ENCODE assay signal across 18 cellular contexts in the genomic region with DNA sequence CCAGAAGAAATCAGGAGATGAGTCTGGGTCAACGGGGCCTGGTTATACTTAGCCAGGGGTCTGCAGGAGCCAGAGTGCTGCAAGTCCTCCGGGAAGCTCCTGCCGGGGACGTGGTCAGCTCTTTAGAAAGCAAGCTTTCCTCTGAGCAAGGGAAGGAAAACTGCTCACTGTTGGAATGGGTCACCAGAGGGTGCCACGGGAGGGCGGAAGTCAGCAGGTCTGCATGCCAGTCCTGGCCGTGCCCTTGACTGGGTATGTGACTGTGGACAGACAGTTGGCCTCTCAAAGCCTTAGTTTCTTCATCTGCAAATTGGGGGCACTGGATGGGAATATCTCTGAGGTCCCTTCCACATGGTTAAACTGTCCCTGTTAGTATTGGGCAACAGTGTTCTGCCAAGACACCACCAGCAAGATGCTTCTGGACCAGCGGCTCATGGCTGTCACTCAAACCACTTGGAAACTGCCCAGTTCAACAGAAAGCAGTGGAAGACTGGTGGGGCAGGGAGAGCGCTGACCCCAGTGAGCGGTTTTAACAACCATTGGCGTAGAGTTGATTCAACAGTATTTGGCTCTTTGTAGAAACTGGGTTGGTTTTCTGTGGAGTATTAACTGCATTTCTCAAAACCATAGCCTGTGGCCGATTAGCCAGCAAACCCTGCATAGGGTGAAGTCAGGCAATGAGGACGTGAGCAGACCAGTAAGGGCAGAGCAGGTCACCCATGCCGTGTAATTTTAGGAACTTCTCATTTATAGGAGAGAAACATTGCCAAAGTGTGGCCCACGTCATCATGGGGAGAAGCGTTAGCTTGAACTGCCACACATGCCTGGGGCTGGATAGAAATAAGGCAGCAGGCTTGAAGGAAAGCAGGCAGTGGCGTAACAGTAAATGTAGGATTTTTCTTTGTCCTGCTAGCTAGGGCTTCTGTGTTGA.
DNase-seq lines count a peak whose midpoint lies in the region; ATAC-seq lines count a peak whose summit lies in the region.
"Had no signal": no experiment of that assay in that cellular context is flagged by ENCODE, and none has a peak within 500 bp of the region (broad histone marks: within the 10 kb centered on the region; RNA-seq: fewer than 3 reads in every experiment).

No MANE protein-coding gene starts in this region.

- DNase-seq in SKM-1 treated with dmso at 0.1 percent for 144 hours (lab: John Stamatoyannopoulos, UW; ENCODE audit: unreplicated experiment) (peak; percentile 20), SKM-1 (lab: John Stamatoyannopoulos, UW; ENCODE audit: unreplicated experiment) (no peak), RPMI7951 (ENCODE audit: low read depth) (peak; percentile 85), kidney tubule cell (ENCODE audit: low spot score) (peak; percentile 29), sciatic nerve (ENCODE audit: low spot score) (no peak), SK-N-DZ (ENCODE audit: low spot score) (no peak)
- DNase-seq: DMS 273 treated with DMSO at 0.1 percent for 48 hours, DND-41, HFFc6, Karpas-422, MG63, NCI-H187, NCI-H2107, NCI-H510A treated with DMSO at 0.1 percent for 48 hours, NCI-H774, PC-9 had no signal

- intact Hi-C loops in sciatic nerve (cut with DNase I): no loop called here

- ATAC-seq in sciatic nerve (peak; percentile 44), HG02610 (IDR thresholded peaks at IDR 0.05; ENCODE audit: unreplicated experiment) (no peak), HG03442 (IDR thresholded peaks at IDR 0.05; ENCODE audit: unreplicated experiment) (no peak)

Comparison
In these comparisons a context has a peak if more than half of its experiments do, and no peak if none do; other contexts are left out.
1. DNase-seq: peak in SKM-1 treated with dmso at 0.1 percent for 144 hours (single experiment), RPMI7951 (single experiment) and kidney tubule cell (single experiment); none in SKM-1 (single experiment), sciatic nerve (single experiment) and SK-N-DZ (single experiment).